25 cellular contexts compared by ENCODE assay signal in genomic region chr3:18127864-18128185, GRCh38.
DNase-seq lines count a peak whose midpoint lies in the region; ATAC-seq, FAIRE-seq and TF ChIP-seq lines count a peak whose summit lies in the region.
"Had no signal": no experiment of that assay in that cellular context is flagged by ENCODE, and none has a peak within 500 bp of the region (broad histone marks: within the 10 kb centered on the region; RNA-seq: fewer than 3 reads in every experiment).

No MANE protein-coding gene starts in this region.

- H3K4me3 Mint-ChIP-seq in T-helper 17 cell: no peak overlapping the region
- H3K4me3 Mint-ChIP-seq: activated naive CD4-positive, alpha-beta T cell treated with anti-CD3 and anti-CD28 coated beads for 36 hours; activated T-cell treated with anti-CD3 and anti-CD28 coated beads, Interleukin-2, amount 50 U/mL, for 24 hours; central memory CD8-positive, alpha-beta T cell; T-helper 1 cell treated with Interleukin-12 subunit alpha and Interleukin-12 subunit beta and Interleukin-4 antibody, amounts not matched to agents 30 μg/mL and 1 μg/mL, for 36 hours; type B pancreatic cell had no signal

- no peak overlapping the region for H3K27ac Mint-ChIP-seq in T-helper 17 cell
- H3K27ac Mint-ChIP-seq: activated naive CD4-positive, alpha-beta T cell treated with anti-CD3 and anti-CD28 coated beads for 36 hours; activated T-cell treated with anti-CD3 and anti-CD28 coated beads, Interleukin-2, amount 50 U/mL, for 24 hours; T-helper 1 cell treated with Interleukin-12 subunit alpha and Interleukin-12 subunit beta and Interleukin-4 antibody, amounts not matched to agents 30 μg/mL and 1 μg/mL, for 36 hours; type B pancreatic cell had no signal

- TF ChIP-seq CTCF in omental fat pad (IDR thresholded peaks at IDR 0.05): no peak

- ATAC-seq in T-helper 17 cell (peak; percentile 30), omental fat pad (ENCODE audit: low FRiP score) (no peak), left colon (no peak)
- ATAC-seq: heart right ventricle, left lung had no signal

- H3K4me1 Mint-ChIP-seq in T-helper 17 cell: peaks cover 4% of the 10 kb centered on the region
- H3K4me1 Mint-ChIP-seq: central memory CD8-positive, alpha-beta T cell had no signal

- H3K9me3 ChIP-seq in T-helper 17 cell (ENCODE audit: control insufficient read depth, low read length, poor library complexity, severe bottlenecking): no peaks in the 10 kb centered on the region
- H3K9me3 ChIP-seq: heart right ventricle, left lung, stomach had no signal

- peak; percentile 62 for DNase-seq in NCI-H1105 treated with DMSO at 0.1 percent for 48 hours (lab: John Stamatoyannopoulos, UW)
- DNase-seq in NCI-H1105 (lab: John Stamatoyannopoulos, UW): no peak
- DNase-seq in MV-4-11 (lab: John Stamatoyannopoulos, UW): peak; percentile 75
- no peak for DNase-seq in T-helper 17 cell
- no peak for DNase-seq in T-helper 9 cell
- no peak for DNase-seq in omental fat pad (ENCODE audit: low spot score)
- no peak for DNase-seq in left colon
- no peak for DNase-seq in RCC 7860 (ENCODE audit: low spot score)
- DNase-seq: 8988T; activated naive CD4-positive, alpha-beta T cell treated with anti-CD3 and anti-CD28 coated beads for 36 hours; activated T-cell treated with anti-CD3 and anti-CD28 coated beads, Interleukin-2, amount 50 U/mL, for 24 hours; GM23248; heart right ventricle; left lung; NCI-H1092 treated with DMSO at 0.1 percent for 48 hours; NCI-H2107; NCI-H510A treated with DMSO at 0.1 percent for 48 hours; SHP77; small intestine; stimulated activated CD4-positive, alpha-beta T cell treated with anti-CD3 and anti-CD28 coated beads, Interleukin-2, amount 100 ng/mL, for 48 hours; stomach had no signal

- peaks cover 39% of the 10 kb centered on the region for H3K27me3 Mint-ChIP-seq in T-helper 17 cell
- H3K27me3 Mint-ChIP-seq: central memory CD8-positive, alpha-beta T cell; type B pancreatic cell had no signal

- intact Hi-C loops in left colon (cut with DNase I, micrococcal nuclease): no loop called here

- no peaks in the 10 kb centered on the region for H3K36me3 Mint-ChIP-seq in T-helper 17 cell (ENCODE audit: low read depth)
- H3K36me3 Mint-ChIP-seq: type B pancreatic cell had no signal

- no peak for FAIRE-seq in RCC 7860 (lab: Jason Lieb, UNC)
- FAIRE-seq: D721Med, small intestine had no signal

Comparison
In these comparisons a context has a peak if more than half of its experiments do, and no peak if none do; other contexts are left out.
1. DNase-seq: peak in NCI-H1105 treated with DMSO at 0.1 percent for 48 hours (single experiment) and MV-4-11 (single experiment); none in NCI-H1105 (single experiment), T-helper 17 cell (0 of 3), T-helper 9 cell (single experiment), omental fat pad (single experiment), left colon (0 of 2) and RCC 7860 (single experiment).